1 cellular context compared by ENCODE assay signal in the genomic region with DNA sequence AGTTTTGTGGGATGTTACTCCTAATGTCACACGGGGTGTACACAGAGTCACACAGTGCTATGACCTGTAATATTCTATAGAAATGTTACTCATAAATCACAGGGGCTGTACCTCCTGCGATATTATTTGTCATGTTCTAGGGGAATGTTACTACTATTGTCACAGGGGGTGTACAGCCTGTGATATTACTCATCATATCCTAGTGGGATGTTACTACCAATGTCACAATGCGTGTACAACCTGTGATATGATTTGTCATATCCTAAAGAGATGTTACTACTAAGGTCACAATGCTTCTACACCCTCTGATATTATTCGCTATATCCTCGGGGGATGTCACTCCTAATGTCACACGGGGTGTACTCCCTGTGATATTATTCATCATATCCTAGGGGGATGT.
TF ChIP-seq lines count a peak whose summit lies in the region.

No MANE protein-coding gene starts in this region.

TF ChIP-seq in GM12878, 131 proteins besides CTCF, POLR2A, EP300 and RAD21:
- TF ChIP-seq, protein P1, sequence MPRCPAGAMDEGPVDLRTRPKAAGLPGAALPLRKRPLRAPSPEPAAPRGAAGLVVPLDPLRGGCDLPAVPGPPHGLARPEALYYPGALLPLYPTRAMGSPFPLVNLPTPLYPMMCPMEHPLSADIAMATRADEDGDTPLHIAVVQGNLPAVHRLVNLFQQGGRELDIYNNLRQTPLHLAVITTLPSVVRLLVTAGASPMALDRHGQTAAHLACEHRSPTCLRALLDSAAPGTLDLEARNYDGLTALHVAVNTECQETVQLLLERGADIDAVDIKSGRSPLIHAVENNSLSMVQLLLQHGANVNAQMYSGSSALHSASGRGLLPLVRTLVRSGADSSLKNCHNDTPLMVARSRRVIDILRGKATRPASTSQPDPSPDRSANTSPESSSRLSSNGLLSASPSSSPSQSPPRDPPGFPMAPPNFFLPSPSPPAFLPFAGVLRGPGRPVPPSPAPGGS (IDR thresholded peaks at IDR 0.05; ENCODE audit: borderline replicate concordance, insufficient read depth, low read depth, low read length, poor library complexity, severe bottlenecking), result peak; percentile 93
- TF ChIP-seq, protein P2, sequence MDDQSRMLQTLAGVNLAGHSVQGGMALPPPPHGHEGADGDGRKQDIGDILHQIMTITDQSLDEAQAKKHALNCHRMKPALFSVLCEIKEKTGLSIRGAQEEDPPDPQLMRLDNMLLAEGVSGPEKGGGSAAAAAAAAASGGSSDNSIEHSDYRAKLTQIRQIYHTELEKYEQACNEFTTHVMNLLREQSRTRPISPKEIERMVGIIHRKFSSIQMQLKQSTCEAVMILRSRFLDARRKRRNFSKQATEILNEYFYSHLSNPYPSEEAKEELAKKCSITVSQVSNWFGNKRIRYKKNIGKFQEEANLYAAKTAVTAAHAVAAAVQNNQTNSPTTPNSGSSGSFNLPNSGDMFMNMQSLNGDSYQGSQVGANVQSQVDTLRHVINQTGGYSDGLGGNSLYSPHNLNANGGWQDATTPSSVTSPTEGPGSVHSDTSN (IDR thresholded peaks at IDR 0.05; ENCODE audit: insufficient replicate concordance, low read depth, low read length), result peak; percentile 3
- no peak for TF ChIP-seq BHLHE40 (IDR thresholded peaks at IDR 0.05; ENCODE audit: borderline replicate concordance in 1 of 2, low read depth in 2 of 2, low read length in 1 of 2)
